ENCODE assay signal across 9 cellular contexts in genomic region chr7:75842836-75843446, GRCh38. TPM values are rescaled to one million over a fixed set of nuclear protein-coding genes. Genes with fewer than 3 reads are reported as not detected.
DNase-seq lines count a peak whose midpoint lies in the region; ATAC-seq and TF ChIP-seq lines count a peak whose summit lies in the region.
"Had no signal": no experiment of that assay in that cellular context is flagged by ENCODE, and none has a peak within 500 bp of the region (broad histone marks: within the 10 kb centered on the region; RNA-seq: fewer than 3 reads in every experiment).

No MANE protein-coding gene starts in this region.

- ATAC-seq in HG03575 (IDR thresholded peaks at IDR 0.05; ENCODE audit: extremely low read depth, insufficient number of reproducible peaks, low FRiP score, unreplicated experiment): peak; percentile 91
- peak; percentile 91 to 93 for ATAC-seq in activated T-cell treated with anti-CD3 and anti-CD28 coated beads, Interleukin-2, amount 50 U/mL, for 4 hours
- ATAC-seq in left lobe of liver: peak; percentile 36
- peak; percentile 97 for ATAC-seq in stimulated activated naive CD8-positive, alpha-beta T cell treated with anti-CD3 and anti-CD28 coated beads, Interleukin-15, amount 100 ng/mL, for 72 hours

- peak overlapping the region; percentile 23 to 75 for H3K27ac Mint-ChIP-seq in stimulated activated naive CD8-positive, alpha-beta T cell treated with anti-CD3 and anti-CD28 coated beads, Interleukin-15, amount 100 ng/mL, for 72 hours

- H3K9me3 Mint-ChIP-seq in activated T-cell treated with anti-CD3 and anti-CD28 coated beads, Interleukin-2, amount 50 U/mL, for 4 hours: no peaks in the 10 kb centered on the region
- no peaks in the 10 kb centered on the region for H3K9me3 Mint-ChIP-seq in stimulated activated naive CD8-positive, alpha-beta T cell treated with anti-CD3 and anti-CD28 coated beads, Interleukin-15, amount 100 ng/mL, for 72 hours

- peaks cover 14% of the 10 kb centered on the region for H3K4me1 Mint-ChIP-seq in activated T-cell treated with anti-CD3 and anti-CD28 coated beads, Interleukin-2, amount 50 U/mL, for 4 hours (ENCODE audit: low read depth)
- H3K4me1 Mint-ChIP-seq in stimulated activated naive CD8-positive, alpha-beta T cell treated with anti-CD3 and anti-CD28 coated beads, Interleukin-15, amount 100 ng/mL, for 72 hours: peaks cover 12% of the 10 kb centered on the region

- DNase-seq in DMS53 treated with DMSO at 0.1 percent for 48 hours (lab: John Stamatoyannopoulos, UW; ENCODE audit: unreplicated experiment): peak; percentile 15
- DNase-seq in GM20000 (ENCODE audit: low spot score): peak; percentile 74
- DNase-seq in activated T-cell treated with anti-CD3 and anti-CD28 coated beads, Interleukin-2, amount 50 U/mL, for 4 hours: no peak
- DNase-seq in left lobe of liver (ENCODE audit: low spot score): no peak
- peak; percentile 17 to 50 for DNase-seq in stimulated activated naive CD8-positive, alpha-beta T cell treated with anti-CD3 and anti-CD28 coated beads, Interleukin-15, amount 100 ng/mL, for 72 hours
- no peak for DNase-seq in islet precursor cell
- DNase-seq in DMS 273 (lab: John Stamatoyannopoulos, UW; ENCODE audit: unreplicated experiment): no peak
- DNase-seq: pancreas had no signal

- H3K4me3 Mint-ChIP-seq in activated T-cell treated with anti-CD3 and anti-CD28 coated beads, Interleukin-2, amount 50 U/mL, for 4 hours: peak overlapping the region; percentile 54
- peak overlapping the region; percentile 42 to 63 for H3K4me3 Mint-ChIP-seq in stimulated activated naive CD8-positive, alpha-beta T cell treated with anti-CD3 and anti-CD28 coated beads, Interleukin-15, amount 100 ng/mL, for 72 hours

- H3K36me3 Mint-ChIP-seq in activated T-cell treated with anti-CD3 and anti-CD28 coated beads, Interleukin-2, amount 50 U/mL, for 4 hours (ENCODE audit: insufficient read depth): no peaks in the 10 kb centered on the region

- TF ChIP-seq CTCF in GM20000 (IDR thresholded peaks at IDR 0.05; ENCODE audit: extremely low read depth, missing control alignments): no peak

- H3K27me3 Mint-ChIP-seq in activated T-cell treated with anti-CD3 and anti-CD28 coated beads, Interleukin-2, amount 50 U/mL, for 4 hours (ENCODE audit: low read depth): no peaks in the 10 kb centered on the region
- H3K27me3 Mint-ChIP-seq in stimulated activated naive CD8-positive, alpha-beta T cell treated with anti-CD3 and anti-CD28 coated beads, Interleukin-15, amount 100 ng/mL, for 72 hours: no peaks in the 10 kb centered on the region

RNA-seq across cellular contexts. Expression of gene CCL24, which starts 29.3 kb away (rescaled TPM):
- not detected for total RNA-seq in activated T-cell treated with anti-CD3 and anti-CD28 coated beads, Interleukin-2, amount 50 U/mL, for 4 hours
- total RNA-seq in left lobe of liver: 0.88 TPM

RNA-seq across cellular contexts. Expression of gene RHBDD2, which starts 35.9 kb away (rescaled TPM):
- 10 to 100 TPM; 28.0 to 35.5 (median 33.3) TPM for total RNA-seq in activated T-cell treated with anti-CD3 and anti-CD28 coated beads, Interleukin-2, amount 50 U/mL, for 4 hours
- 32.9 TPM for total RNA-seq in left lobe of liver

Comparison
In these comparisons a context has a peak if more than half of its experiments do, and no peak if none do; other contexts are left out.
1. DNase-seq: peak in DMS53 treated with DMSO at 0.1 percent for 48 hours (single experiment), GM20000 (single experiment) and stimulated activated naive CD8-positive, alpha-beta T cell treated with anti-CD3 and anti-CD28 coated beads, Interleukin-15, amount 100 ng/mL, for 72 hours (2 of 2); none in activated T-cell treated with anti-CD3 and anti-CD28 coated beads, Interleukin-2, amount 50 U/mL, for 4 hours (single experiment), left lobe of liver (single experiment), islet precursor cell (single experiment) and DMS 273 (single experiment).
2. ATAC-seq: peak in every context shown above with its lines; median percentile 97 in stimulated activated naive CD8-positive, alpha-beta T cell treated with anti-CD3 and anti-CD28 coated beads, Interleukin-15, amount 100 ng/mL, for 72 hours; 92 in activated T-cell treated with anti-CD3 and anti-CD28 coated beads, Interleukin-2, amount 50 U/mL, for 4 hours; 91 in HG03575; 36 in left lobe of liver.